Comparison of ENCODE assay signal across 28 cellular contexts in genomic region chr7:111308691-111309090, GRCh38.
"Had no signal": no experiment of that assay in that cellular context is flagged by ENCODE, and none has a peak within 500 bp of the region (broad histone marks: within the 10 kb centered on the region; RNA-seq: fewer than 3 reads in every experiment).

No MANE protein-coding gene starts in this region.

- H3K36me3 ChIP-seq: left ventricle myocardium inferior, pancreas, prostate gland, stomach, suprapubic skin, thoracic aorta, tibial artery, upper lobe of right lung had no signal

- H3K4me3 ChIP-seq: left ventricle myocardium inferior, lung, mucosa of descending colon, pancreas, prostate gland, smooth muscle cell, stomach, suprapubic skin, thoracic aorta, tibial artery, upper lobe of right lung had no signal

- H3K27me3 ChIP-seq: pancreas, stomach, suprapubic skin, tibial artery, upper lobe of right lung had no signal

- H3K9me3 ChIP-seq: left ventricle myocardium inferior, mucosa of descending colon, pancreas, prostate gland, stomach, suprapubic skin, thoracic aorta, tibial artery, upper lobe of right lung had no signal

- H3K4me2 ChIP-seq: smooth muscle cell had no signal

- DNase-seq: head of caudate nucleus; immature natural killer cell; islet precursor cell; left ventricle myocardium inferior; mesendoderm; mucosa of descending colon; naive thymus-derived CD8-positive, alpha-beta T cell; nucleus accumbens; pancreas; posterior cingulate gyrus; retina; right cardiac atrium; stimulated activated CD4-positive, alpha-beta T cell treated with anti-CD3 and anti-CD28 coated beads, Interleukin-1b, Interleukin-23, amount 100 ng/mL, for 48 hours; stimulated activated CD4-positive, alpha-beta T cell treated with anti-CD3 and anti-CD28 coated beads, Interleukin-2, amount 100 ng/mL, for 48 hours; stimulated activated CD4-positive, alpha-beta T cell treated with anti-CD3 and anti-CD28 coated beads, Interleukin-4, amount 100 ng/mL, for 4 hours; stimulated activated CD8-positive, alpha-beta memory T cell treated with anti-CD3 and anti-CD28 coated beads, Interleukin-4, amount 100 ng/mL, for 48 hours; stimulated activated naive CD8-positive, alpha-beta T cell treated with anti-CD3 and anti-CD28 coated beads, Interleukin-15, Interleukin-2, amounts not matched to agents 100 U/mL and 50 U/mL, for 24 hours; stomach; tibial artery; trophoblast cell; upper lobe of right lung had no signal

- ATAC-seq: mucosa of descending colon; naive thymus-derived CD8-positive, alpha-beta T cell; pancreas; right cardiac atrium; sciatic nerve; stimulated activated memory B cell treated with anti-CD40 and anti-IgM and Interleukin-4, amounts not matched to agents 10 μg/mL and 1 μg/mL and 100 μg/mL, for 72 hours; stimulated activated naive CD8-positive, alpha-beta T cell treated with anti-CD3 and anti-CD28 coated beads, Interleukin-15, Interleukin-2, amounts not matched to agents 100 U/mL and 50 U/mL, for 24 hours; upper lobe of right lung had no signal

- H3K27ac ChIP-seq: left ventricle myocardium inferior, pancreas, prostate gland, stomach, suprapubic skin, thoracic aorta, tibial artery, upper lobe of right lung had no signal

- H3K4me1 ChIP-seq: left ventricle myocardium inferior, pancreas, prostate gland, suprapubic skin, upper lobe of right lung had no signal
